Comparison of ENCODE assay signal across 8 cellular contexts in the genomic region with DNA sequence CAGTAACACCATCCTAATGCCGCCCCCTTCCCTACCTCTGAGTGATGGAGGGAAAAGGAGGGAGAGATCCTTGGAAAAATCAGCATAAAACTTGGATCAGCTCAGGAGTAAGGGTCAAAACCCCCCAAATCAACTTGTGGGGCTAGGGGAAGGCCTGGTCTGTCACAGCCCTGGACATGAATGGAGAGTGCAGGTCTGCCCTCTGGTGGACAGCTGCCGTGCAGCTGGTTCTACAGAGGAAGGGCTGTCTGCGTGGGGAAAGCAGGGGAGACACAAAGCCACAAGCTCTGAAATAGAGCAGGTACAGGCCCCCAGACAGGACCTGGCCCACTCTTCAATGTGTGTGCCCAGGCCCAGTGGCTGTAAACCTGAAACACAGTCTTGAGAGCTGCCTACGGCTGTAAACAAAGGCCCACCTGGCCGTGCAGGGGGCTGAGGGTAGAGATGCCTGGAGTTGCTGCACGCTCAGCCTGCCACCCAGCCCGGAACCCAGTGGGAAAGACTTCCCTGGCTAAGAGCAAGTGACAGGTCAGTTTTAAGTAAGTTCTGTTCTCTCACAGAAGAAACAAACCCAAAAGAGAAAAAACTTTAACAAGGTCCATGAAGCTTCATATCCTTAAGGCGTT. TPM values are rescaled to one million over a fixed set of nuclear protein-coding genes. Genes with fewer than 3 reads are reported as not detected.
DNase-seq lines count a peak whose midpoint lies in the region; ATAC-seq and TF ChIP-seq lines count a peak whose summit lies in the region.

No MANE protein-coding gene starts in this region.

- DNase-seq in GM12864 (ENCODE audit: low read depth) (no peak), cerebellar cortex (ENCODE audit: low spot score) (peak; percentile 72), lower lobe of right lung (no peak)
- DNase-seq in stimulated activated CD8-positive, alpha-beta memory T cell treated with anti-CD3 and anti-CD28 coated beads, Interleukin-2, amount 100 ng/mL, for 1 hour (ENCODE audit: low read depth in 2 of 2) = peak; percentile 24 to 33
- DNase-seq in NK-92 treated with Interleukin-12 subunit alpha and Interleukin-12 subunit beta, amount 100 ng/mL, for 24 hours (lab: John Stamatoyannopoulos, UW) = no peak

- H3K9me2 ChIP-seq in Loucy (replicated peaks; ENCODE audit: low read depth, low read length) = no peaks in the 10 kb centered on the region

- no peaks in the 10 kb centered on the region for H4K20me1 ChIP-seq in Loucy (ENCODE audit: insufficient read depth, low read length, poor library complexity, severe bottlenecking)

- no peak overlapping the region for H3K9ac ChIP-seq in Loucy (ENCODE audit: low read depth, low read length, poor library complexity, severe bottlenecking)

- H3K9me3 ChIP-seq in Loucy (ENCODE audit: insufficient read depth, low read depth, low read length) = no peaks in the 10 kb centered on the region
- no peaks in the 10 kb centered on the region for H3K9me3 ChIP-seq in lower lobe of right lung

- no peaks in the 10 kb centered on the region for H3K4me1 ChIP-seq in Loucy (ENCODE audit: insufficient read depth, low read length, poor library complexity, severe bottlenecking)
- no peaks in the 10 kb centered on the region for H3K4me1 ChIP-seq in lower lobe of right lung

- H3K79me2 ChIP-seq in Loucy (ENCODE audit: insufficient read depth, low read length) = no peaks in the 10 kb centered on the region

- peak; percentile 94 for TF ChIP-seq CTCF in GM12864 (IDR thresholded peaks at IDR 0.05; ENCODE audit: low read depth, low read length, missing control alignments)
- TF ChIP-seq CTCF in Loucy (conservative IDR thresholded peaks at IDR 0.05; ENCODE audit: low read length) = peak; percentile 91
- TF ChIP-seq CTCF in lower lobe of right lung (IDR thresholded peaks at IDR 0.05) = peak; percentile 78

- H3K36me3 ChIP-seq in Loucy (ENCODE audit: insufficient read depth, low read length) = peaks cover 94% of the 10 kb centered on the region; the same call in 1 of the 2 replicates
- H3K36me3 ChIP-seq in lower lobe of right lung = peaks cover 99% of the 10 kb centered on the region

- H3K4me3 ChIP-seq in GM12864 (ENCODE audit: low read depth, low read length) (no peak overlapping the region), Loucy (ENCODE audit: low read length, poor library complexity, severe bottlenecking) (no peak overlapping the region), lower lobe of right lung (no peak overlapping the region)

- H3K27ac ChIP-seq in lower lobe of right lung = no peak overlapping the region

- no peaks in the 10 kb centered on the region for H3K27me3 ChIP-seq in Loucy (ENCODE audit: insufficient read depth, low read length, poor library complexity, severe bottlenecking)
- no peaks in the 10 kb centered on the region for H3K27me3 ChIP-seq in lower lobe of right lung (ENCODE audit: low read depth)

- intact Hi-C loops in lower lobe of right lung (cut with DNase I) = no loop called here

- H3F3A ChIP-seq in Loucy (ENCODE audit: low read depth) = no peaks in the 10 kb centered on the region

- no peak overlapping the region for H3K4me2 ChIP-seq in Loucy (ENCODE audit: low read depth, low read length, poor library complexity, severe bottlenecking)

- ATAC-seq in activated CD4-positive, CD25-positive, alpha-beta regulatory T cell treated with anti-CD3 and anti-CD28 coated beads, Interleukin-2, amount 50 U/mL, for 24 hours = peak; percentile 53 to 55
- peak; percentile 58 to 65 for ATAC-seq in lower lobe of right lung
- no peak for ATAC-seq in HG03025 (IDR thresholded peaks at IDR 0.05; ENCODE audit: low FRiP score, unreplicated experiment)

- no peak overlapping the region for H2AFZ ChIP-seq in Loucy (ENCODE audit: low read length)

RNA-seq across cellular contexts. Expression of a gene that starts 16.4 kb away (rescaled TPM):
- 75.5 TPM for total RNA-seq in lower lobe of right lung

Comparison
In these comparisons a context has a peak if more than half of its experiments do, and no peak if none do; other contexts are left out.
1. DNase-seq: peak in cerebellar cortex (single experiment) and stimulated activated CD8-positive, alpha-beta memory T cell treated with anti-CD3 and anti-CD28 coated beads, Interleukin-2, amount 100 ng/mL, for 1 hour (2 of 2); none in GM12864 (single experiment), lower lobe of right lung (single experiment) and NK-92 treated with Interleukin-12 subunit alpha and Interleukin-12 subunit beta, amount 100 ng/mL, for 24 hours (single experiment).
2. Peak in every context shown above with its lines, with median percentiles within 50 percentile points of each other: CTCF ChIP-seq.